24 cellular contexts compared by ENCODE assay signal in genomic region chr9:126296687-126297086, GRCh38.
"Had no signal": no experiment of that assay in that cellular context is flagged by ENCODE, and none has a peak within 500 bp of the region (broad histone marks: within the 10 kb centered on the region; RNA-seq: fewer than 3 reads in every experiment).

No MANE protein-coding gene starts in this region.

- H3K27me3 ChIP-seq: brain microvascular endothelial cell, SJCRH30 had no signal

- H3K27ac ChIP-seq: brain microvascular endothelial cell, RWPE1, SJCRH30, WERI-Rb-1 had no signal

- H3K36me3 ChIP-seq: brain microvascular endothelial cell, SJCRH30, WERI-Rb-1 had no signal

- H3K27ac Mint-ChIP-seq: activated naive CD8-positive, alpha-beta T cell; activated T-cell treated with anti-CD3 and anti-CD28 coated beads, Interleukin-2, amount 50 U/mL, for 72 hours; activated T-helper 2 cell treated with anti-CD3 and anti-CD28 coated beads, Interferon-gamma antibody, Interleukin-2, Interleukin-4, amounts not matched to agents 10 μg/mL and 5 μg/mL and 100 μg/mL, durations not matched to agents 14 hours and 24 hours and 36 hours; IgD-negative memory B cell had no signal

- H3K9me3 ChIP-seq: SJCRH30, SK-N-SH had no signal

- H3K36me3 Mint-ChIP-seq: activated naive CD8-positive, alpha-beta T cell; IgD-negative memory B cell had no signal

- ATAC-seq: activated T-cell treated with anti-CD3 and anti-CD28 coated beads, Interleukin-2, amount 50 U/mL, for 72 hours had no signal

- H3K9ac ChIP-seq: SK-N-SH had no signal

- H3K27me3 Mint-ChIP-seq: activated naive CD8-positive, alpha-beta T cell had no signal

- H3K9me3 Mint-ChIP-seq: activated T-cell treated with anti-CD3 and anti-CD28 coated beads, Interleukin-2, amount 50 U/mL, for 72 hours; activated T-helper 2 cell treated with anti-CD3 and anti-CD28 coated beads, Interferon-gamma antibody, Interleukin-2, Interleukin-4, amounts not matched to agents 10 μg/mL and 5 μg/mL and 100 μg/mL, durations not matched to agents 14 hours and 24 hours and 36 hours; IgD-negative memory B cell had no signal

- H3K4me3 Mint-ChIP-seq: activated naive CD8-positive, alpha-beta T cell; activated T-cell treated with anti-CD3 and anti-CD28 coated beads, Interleukin-2, amount 50 U/mL, for 72 hours; IgD-negative memory B cell had no signal

- H3K4me1 Mint-ChIP-seq: IgD-negative memory B cell had no signal

- DNase-seq: activated CD4-positive, alpha-beta T cell treated with anti-CD3 and anti-CD28 coated beads for 4 hours; activated naive CD4-positive, alpha-beta T cell; activated T-cell treated with anti-CD3 and anti-CD28 coated beads for 4 hours; activated T-cell treated with anti-CD3 and anti-CD28 coated beads, Interleukin-2, amount 50 U/mL, for 72 hours; brain microvascular endothelial cell; KG1; NCI-H1092; NCI-H1417 treated with DMSO at 0.1 percent for 48 hours; NCI-H1694; NCI-H2029; NCI-H2107; NCI-H345; NCI-H510A; NCI-H526 treated with DMSO at 0.1 percent for 48 hours; NCI-H82; Right ventricle myocardium superior; SK-N-SH; T-helper 1 cell; WERI-Rb-1 had no signal

- H3K4me3 ChIP-seq: SJCRH30 had no signal
